ENCODE assay signal across 9 cellular contexts in genomic region chr9:129640871-129641750, GRCh38. TPM values are rescaled to one million over a fixed set of nuclear protein-coding genes. Genes with fewer than 3 reads are reported as not detected.
A peak's percentile ranks its signal among the peaks of the same experiment; 100 is the strongest.
DNase-seq lines count a peak whose midpoint lies in the region; ATAC-seq, FAIRE-seq and TF ChIP-seq lines count a peak whose summit lies in the region.
"Had no signal": no experiment of that assay in that cellular context is flagged by ENCODE, and none has a peak within 500 bp of the region (broad histone marks: within the 10 kb centered on the region; RNA-seq: fewer than 3 reads in every experiment).

No MANE protein-coding gene starts in this region.

- peak overlapping the region; percentile 33; the same call in 1 of the 2 replicates for H3K23ac ChIP-seq in IMR-90 (ENCODE audit: low read depth, low read length)

- no peaks in the 10 kb centered on the region for H3K9me3 ChIP-seq in IMR-90 (ENCODE audit: control insufficient read depth, insufficient read depth, low read length)

- peak overlapping the region; percentile 64 for H3K27ac ChIP-seq in IMR-90 (ENCODE audit: insufficient read depth, low read length)
- peak overlapping the region; percentile 14 for H3K27ac ChIP-seq in caudate nucleus (ENCODE audit: low read depth, low read length)
- no peak overlapping the region for H3K27ac ChIP-seq in foreskin keratinocyte

- peaks cover 0 to 8% of the 10 kb centered on the region in 2 donors for H3K36me3 Mint-ChIP-seq in naive B cell

- H3K4me1 ChIP-seq in IMR-90 (ENCODE audit: control insufficient read depth, insufficient read depth, low read length) (peaks cover 15% of the 10 kb centered on the region), foreskin keratinocyte (peaks cover 7% of the 10 kb centered on the region)

- H3K27me3 ChIP-seq in GM06990 (replicated peaks; ENCODE audit: control insufficient read depth, insufficient read depth, low read length) (no peaks in the 10 kb centered on the region), IMR-90 (ENCODE audit: control insufficient read depth, insufficient read depth, low read length) (no peaks in the 10 kb centered on the region), foreskin keratinocyte (no peaks in the 10 kb centered on the region)

- no TSS peak for BruUV-seq in IMR-90 (replicated peaks; lab: Mats Ljungman, UMichigan)

- H3K14ac ChIP-seq in IMR-90 (replicated peaks; ENCODE audit: low read depth, low read length), result peak overlapping the region; percentile 61; the same call in 1 of the 2 replicates

- H3K9me3 Mint-ChIP-seq in naive B cell, result no peaks in the 10 kb centered on the region

- dilution Hi-C loops in IMR-90 (cut with HindIII; ENCODE audit: low sequenced_read_pairs, unreplicated experiment), result no loop called here

- H4K5ac ChIP-seq in IMR-90 (ENCODE audit: low read depth, low read length), result no peak overlapping the region

- POLR2A ChIA-PET in IMR-90 (lab: Charles Lee; ENCODE audit: unreplicated experiment), result no interaction called here

- peaks cover 14 to 32% (median 19%) of the 10 kb centered on the region in 3 donors for H3K4me1 Mint-ChIP-seq in naive B cell

- no peak for FAIRE-seq in GM12892 (lab: Jason Lieb, UNC)

- peak overlapping the region; percentile 38 for H2BK5ac ChIP-seq in IMR-90 (ENCODE audit: low read depth, low read length, poor library complexity, severe bottlenecking)

- H2BK20ac ChIP-seq in IMR-90 (ENCODE audit: low read depth, low read length), result no peak overlapping the region

- peak overlapping the region in 4 of 6 donors; percentile 57 to 89 (median 77) for H3K27ac Mint-ChIP-seq in naive B cell

- H3K4ac ChIP-seq in IMR-90 (ENCODE audit: low read depth, low read length), result peak overlapping the region; percentile 35

- H3K4me3 ChIP-seq in GM06990 (replicated peaks; ENCODE audit: low read depth, low read length), result peak overlapping the region; percentile 98
- peak overlapping the region; percentile 81 for H3K4me3 ChIP-seq in IMR-90 (ENCODE audit: insufficient read depth, low read depth, low read length)

- peaks cover 51% of the 10 kb centered on the region for H4K20me1 ChIP-seq in IMR-90 (ENCODE audit: insufficient read depth, low read length)

- no peaks in the 10 kb centered on the region for H3K9me1 ChIP-seq in IMR-90 (ENCODE audit: insufficient read depth, low read length)

- no peak overlapping the region for H2BK120ac ChIP-seq in IMR-90 (ENCODE audit: low read depth, low read length)

- ATAC-seq in IMR-90 (ENCODE audit: low read depth), result peak; percentile 13
- peak in 1 of 2 donors; percentile 15 for ATAC-seq in naive B cell (ENCODE audit: low read depth in 2 of 2)
- ATAC-seq in foreskin keratinocyte, result no peak
- ATAC-seq in omental fat pad (ENCODE audit: low FRiP score), result no peak
- ATAC-seq in GM19467 (IDR thresholded peaks at IDR 0.05; ENCODE audit: unreplicated experiment), result no peak

- peak overlapping the region; percentile 85 for H2AK9ac ChIP-seq in IMR-90 (replicated peaks; ENCODE audit: low read depth, low read length, poor library complexity)

- peak overlapping the region in 1 of 2 experiments; percentile 83; a peak in 1 of 4 replicates for H4K8ac ChIP-seq in IMR-90 (ENCODE audit: low read depth in 2 of 2, low read length in 2 of 2)

- peak overlapping the region; percentile 77 to 91 (median 84) for H3K4me3 Mint-ChIP-seq in naive B cell

- intact Hi-C loops in IMR-90 (cut with micrococcal nuclease), result no loop called here

- TF ChIP-seq RAD21 in IMR-90 (IDR thresholded peaks at IDR 0.05; ENCODE audit: low read length), result no peak

- H3K4me2 ChIP-seq in IMR-90 (ENCODE audit: low read depth, low read length), result peak overlapping the region; percentile 83

- H4K91ac ChIP-seq in IMR-90 (ENCODE audit: insufficient read depth, low read depth, low read length), result no peak overlapping the region

- peak overlapping the region; percentile 72 for H3K9ac ChIP-seq in IMR-90 (ENCODE audit: low read depth, low read length)

- DNase-seq in GM06990 (ENCODE audit: extremely low read depth, insufficient read length), result no peak
- DNase-seq in IMR-90, result no peak
- DNase-seq in caudate nucleus (lab: John Stamatoyannopoulos, UW), result peak in 4 of 61 donors; percentile 7 to 54 (median 33)
- no peak for DNase-seq in naive B cell
- DNase-seq in foreskin keratinocyte, result no peak
- no peak for DNase-seq in omental fat pad (ENCODE audit: low spot score)
- no peak for DNase-seq in GM12892 (ENCODE audit: insufficient read length)

- H2AFZ ChIP-seq in IMR-90 (replicated peaks; ENCODE audit: low read length, poor library complexity), result peak overlapping the region; percentile 94

- peaks cover 3 to 55% of the 10 kb centered on the region in 2 experiments; a peak in 3 of 4 replicates for H3K79me1 ChIP-seq in IMR-90 (ENCODE audit: low read depth in 1 of 2, low read length in 2 of 2)

- WGBS in IMR-90 (ENCODE audit: extremely low coverage in 2 of 2, insufficient read length in 1 of 2), 2 experiments, result 39% methylated on average over 20 of the region's 44 CpGs; no CpG with 5 or more reads in 1 of the 2 experiments

- H2BK15ac ChIP-seq in IMR-90 (ENCODE audit: low read depth, low read length), result no peak overlapping the region

- H2AK5ac ChIP-seq in IMR-90 (ENCODE audit: low read depth, low read length), result peak overlapping the region; percentile 29

- H3K18ac ChIP-seq in IMR-90 (ENCODE audit: low read depth, low read length), result no peak overlapping the region

- H3K36me3 ChIP-seq in GM06990 (ENCODE audit: control insufficient read depth, insufficient read depth, low read length) (peaks cover 21% of the 10 kb centered on the region), IMR-90 (ENCODE audit: control insufficient read depth, insufficient read depth, low read length) (peaks cover 30% of the 10 kb centered on the region)

- H3K27me3 Mint-ChIP-seq in naive B cell, result no peaks in the 10 kb centered on the region

- TF ChIP-seq POLR2A in IMR-90 (IDR thresholded peaks at IDR 0.05; ENCODE audit: low read depth, low read length) (no peak), GM12892 (IDR thresholded peaks at IDR 0.05; ENCODE audit: low read depth, low read length) (no peak)

- CTCF ChIA-PET in IMR-90 (lab: Yijun Ruan, JAX), result no interaction called here

- TF ChIP-seq CTCF in GM06990 (IDR thresholded peaks at IDR 0.05; ENCODE audit: insufficient read depth, low read length, poor library complexity, severe bottlenecking) (no peak), IMR-90 (conservative IDR thresholded peaks at IDR 0.05; ENCODE audit: low read depth, low read length) (no peak), foreskin keratinocyte (conservative IDR thresholded peaks at IDR 0.05) (no peak), omental fat pad (IDR thresholded peaks at IDR 0.05) (no peak)

- in situ Hi-C loops in IMR-90 (cut with MboI; ENCODE audit: low sequenced_read_pairs), result no loop called here

- 0 out of 2 replicates have a peak overlapping the region, but pooled peaks have one; percentile 13 for H3K56ac ChIP-seq in IMR-90 (ENCODE audit: extremely low read depth, insufficient read depth, low read length)

TF ChIP-seq in IMR-90, 13 proteins besides CTCF, POLR2A, EP300 and RAD21 (continues in another document):
- TF ChIP-seq MAFK (IDR thresholded peaks at IDR 0.05; ENCODE audit: low read depth, low read length) (no peak), ELK1 (IDR thresholded peaks at IDR 0.05; ENCODE audit: borderline replicate concordance, low read depth, low read length) (no peak), CEBPB (IDR thresholded peaks at IDR 0.05; ENCODE audit: low read depth, low read length) (no peak), RFX5 (IDR thresholded peaks at IDR 0.05; ENCODE audit: low read depth, low read length) (no peak), MAZ (IDR thresholded peaks at IDR 0.05; ENCODE audit: borderline replicate concordance, low read depth, low read length) (no peak)

RNA-seq across cellular contexts. Expression of gene ASB6, which starts 0.8 kb away (rescaled TPM):
- total RNA-seq in IMR-90 (2012; rRNA removed) (9.4 and 9.7 TPM in 2 replicates), foreskin keratinocyte (22.7 and 23.2 TPM in 2 replicates), omental fat pad (10 to 100 TPM; 14.5 to 35.4 (median 16.3) TPM)
- polyA plus RNA-seq in IMR-90 (2012; rRNA removed) (28.9 and 31.4 TPM in 2 replicates), naive B cell (ENCODE audit: low read depth in 6 of 6) (10 to 100 TPM; 13.3 to 23.4 (median 16.5) TPM), foreskin keratinocyte (20.0 and 21.2 TPM in 2 replicates)
- polyA plus RNA-seq in IMR-90 (2012; cell fraction: cytosol; rRNA removed), result 22.2 and 27.8 TPM in 2 replicates
- 42.0 and 79.1 TPM in 2 replicates for polyA plus RNA-seq in IMR-90 (2012; cell fraction: nucleus; rRNA removed; ENCODE audit: low replicate concordance)
- polyA plus RNA-seq in GM12892 (2012; ENCODE audit: missing spikeins), result 4.2 TPM

RNA-seq across cellular contexts. Expression of gene NTMT1, which starts 15.1 kb away (rescaled TPM):
- total RNA-seq in IMR-90 (2012; rRNA removed) (67.8 and 68.1 TPM in 2 replicates), foreskin keratinocyte (64.2 and 70.9 TPM in 2 replicates), omental fat pad (10 to 100 TPM; 15.8 to 37.9 (median 20.3) TPM)
- polyA plus RNA-seq in IMR-90 (2012; rRNA removed) (88.1 and 108 TPM in 2 replicates), naive B cell (ENCODE audit: low read depth in 6 of 6) (10 to 100 TPM; 30.3 to 57.7 (median 35.4) TPM), foreskin keratinocyte (130 and 132 TPM in 2 replicates)
- 57.5 and 92.6 TPM in 2 replicates for polyA plus RNA-seq in IMR-90 (2012; cell fraction: cytosol; rRNA removed)
- polyA plus RNA-seq in IMR-90 (2012; cell fraction: nucleus; rRNA removed; ENCODE audit: low replicate concordance), result 56.2 and 66.4 TPM in 2 replicates
- polyA plus RNA-seq in GM12892 (2012; ENCODE audit: missing spikeins), result 22.3 TPM

RNA-seq across cellular contexts. Expression of gene C9orf50, which starts 20.2 kb away (rescaled TPM):
- total RNA-seq in IMR-90 (2012; rRNA removed) (not detected in 2 replicates), foreskin keratinocyte (not detected in 2 replicates), omental fat pad (not detected)
- polyA plus RNA-seq in IMR-90 (2012; rRNA removed) (0.09 and 0.20 TPM in 2 replicates), naive B cell (ENCODE audit: low read depth in 6 of 6) (not detected), foreskin keratinocyte (not detected in 2 replicates)
- 0.06 and 0.19 TPM in 2 replicates for polyA plus RNA-seq in IMR-90 (2012; cell fraction: cytosol; rRNA removed)
- 0.42 and 0.54 TPM in 2 replicates for polyA plus RNA-seq in IMR-90 (2012; cell fraction: nucleus; rRNA removed; ENCODE audit: low replicate concordance)
- polyA plus RNA-seq in GM12892 (2012; ENCODE audit: missing spikeins), result not detected
- total RNA-seq: SK-MEL-5 had no signal

RNA-seq across cellular contexts. Expression of gene PRRX2, which starts 24.3 kb away (rescaled TPM):
- total RNA-seq in IMR-90 (2012; rRNA removed) (12.7 and 13.1 TPM in 2 replicates), foreskin keratinocyte (not detected in 2 replicates), omental fat pad (1 to 10 TPM; 3.6 to 7.3 (median 4.0) TPM)
- polyA plus RNA-seq in IMR-90 (2012; rRNA removed) (35.5 and 45.9 TPM in 2 replicates), naive B cell (ENCODE audit: low read depth in 6 of 6) (not detected), foreskin keratinocyte (0.06 and 0.09 TPM in 2 replicates)
- 19.5 and 46.6 TPM in 2 replicates for polyA plus RNA-seq in IMR-90 (2012; cell fraction: cytosol; rRNA removed)
- polyA plus RNA-seq in IMR-90 (2012; cell fraction: nucleus; rRNA removed; ENCODE audit: low replicate concordance), result 10.2 and 29.0 TPM in 2 replicates
- not detected for polyA plus RNA-seq in GM12892 (2012; ENCODE audit: missing spikeins)
